In genomic region chr20:58310291-58310782, GRCh38 we compare ENCODE assay signal across 8 cellular contexts. TPM values are rescaled to one million over a fixed set of nuclear protein-coding genes. Genes with fewer than 3 reads are reported as not detected.
DNase-seq lines count a peak whose midpoint lies in the region; ATAC-seq and TF ChIP-seq lines count a peak whose summit lies in the region.

No MANE protein-coding gene starts in this region.

- H3K4me1 Mint-ChIP-seq in naive thymus-derived CD4-positive, alpha-beta T cell, result peaks cover 24 to 84% (median 67%) of the 10 kb centered on the region in 7 donors

- H3K36me3 Mint-ChIP-seq in naive thymus-derived CD4-positive, alpha-beta T cell, result peaks cover 8 to 21% (median 16%) of the 10 kb centered on the region in 5 donors

- H3K36me3 ChIP-seq in GM06990 (ENCODE audit: control insufficient read depth, insufficient read depth, low read length) (peaks cover 9% of the 10 kb centered on the region), colonic mucosa (no peaks in the 10 kb centered on the region)
- peaks cover 0 to 28% (median 0%) of the 10 kb centered on the region in 3 experiments for H3K36me3 ChIP-seq in naive thymus-derived CD4-positive, alpha-beta T cell (ENCODE audit: control insufficient read depth in 2 of 3, insufficient read depth in 3 of 3, low read length in 3 of 3)

- intact Hi-C loops in colonic mucosa (cut with DNase I), result loop anchor here (2.0 kb wide), 1 partner anchor 78 kb away; the partner anchor contains the start of gene VAPB
- intact Hi-C loops in naive thymus-derived CD4-positive, alpha-beta T cell (cut with micrococcal nuclease), result no loop called here

- peak overlapping the region; percentile 90 for H3K27ac ChIP-seq in colonic mucosa
- H3K27ac ChIP-seq in naive thymus-derived CD4-positive, alpha-beta T cell (ENCODE audit: low read depth, low read length), result peak overlapping the region; percentile 99

- peak overlapping the region; percentile 81 to 97 (median 92) for H3K4me3 Mint-ChIP-seq in naive thymus-derived CD4-positive, alpha-beta T cell

- DNase-seq in GM06990 (ENCODE audit: extremely low read depth, insufficient read length) (no peak), NAMALWA (ENCODE audit: low spot score) (peak; percentile 43), colonic mucosa (peak; percentile 19), NCI-H774 (lab: John Stamatoyannopoulos, UW) (no peak), hypothalamus (lab: John Stamatoyannopoulos, UW) (no peak)
- DNase-seq in naive thymus-derived CD4-positive, alpha-beta T cell, result peak in 2 of 9 donors; percentile 16 to 22

- POLR2A ChIA-PET in naive thymus-derived CD4-positive, alpha-beta T cell (lab: Charles Lee), result interaction anchor here (0.6 to 1.6 kb wide), 6 partner anchors 9 to 912 kb away, joined by 3 to 10 read pairs (median 3); partner anchors contain the start of genes ATP5F1E and VAPB

- ATAC-seq in naive thymus-derived CD4-positive, alpha-beta T cell, result no peak
- no peak for ATAC-seq in HG02852 (IDR thresholded peaks at IDR 0.05; ENCODE audit: unreplicated experiment)
- ATAC-seq in HG03139 (IDR thresholded peaks at IDR 0.05; ENCODE audit: unreplicated experiment), result no peak

- peaks cover 11% of the 10 kb centered on the region for H3K4me1 ChIP-seq in colonic mucosa
- H3K4me1 ChIP-seq in naive thymus-derived CD4-positive, alpha-beta T cell (ENCODE audit: control insufficient read depth in 2 of 2, insufficient read depth in 2 of 2, low read length in 2 of 2), result peaks cover 38 to 72% of the 10 kb centered on the region in 2 donors

- no peak for TF ChIP-seq CTCF in GM06990 (IDR thresholded peaks at IDR 0.05; ENCODE audit: insufficient read depth, low read length, poor library complexity, severe bottlenecking)
- no peak for TF ChIP-seq CTCF in colonic mucosa (IDR thresholded peaks at IDR 0.05)

- H3K27me3 ChIP-seq in GM06990 (replicated peaks; ENCODE audit: control insufficient read depth, insufficient read depth, low read length), result no peaks in the 10 kb centered on the region
- H3K27me3 ChIP-seq in colonic mucosa, result no peaks in the 10 kb centered on the region
- no peaks in the 10 kb centered on the region for H3K27me3 ChIP-seq in naive thymus-derived CD4-positive, alpha-beta T cell (ENCODE audit: control insufficient read depth in 2 of 2, insufficient read depth in 2 of 2, low read length in 2 of 2)

- H3K4me3 ChIP-seq in GM06990 (replicated peaks; ENCODE audit: low read depth, low read length) (peak overlapping the region; percentile 87), colonic mucosa (peak overlapping the region; percentile 100)
- peak overlapping the region; percentile 78 for H3K4me3 ChIP-seq in naive thymus-derived CD4-positive, alpha-beta T cell (ENCODE audit: low read length)

- peak overlapping the region; percentile 73 to 97 (median 89) for H3K27ac Mint-ChIP-seq in naive thymus-derived CD4-positive, alpha-beta T cell

- peaks cover 0 to 2% (median 0%) of the 10 kb centered on the region in 11 donors for H3K9me3 Mint-ChIP-seq in naive thymus-derived CD4-positive, alpha-beta T cell

- no peaks in the 10 kb centered on the region for H3K27me3 Mint-ChIP-seq in naive thymus-derived CD4-positive, alpha-beta T cell

- H3K9me3 ChIP-seq in colonic mucosa, result no peaks in the 10 kb centered on the region
- no peaks in the 10 kb centered on the region for H3K9me3 ChIP-seq in naive thymus-derived CD4-positive, alpha-beta T cell (ENCODE audit: control insufficient read depth in 2 of 3, low read length in 3 of 3)

- CTCF ChIA-PET in naive thymus-derived CD4-positive, alpha-beta T cell (lab: Charles Lee), result no interaction called here

- peak overlapping the region; percentile 85 to 99 for H3K9ac ChIP-seq in colonic mucosa (ENCODE audit: low read depth in 2 of 2, low read length in 2 of 2)

RNA-seq across cellular contexts. Expression of gene RAB22A, which starts 0.8 kb away (rescaled TPM):
- 10 to 100 TPM; 17.5 to 22.0 TPM for total RNA-seq in colonic mucosa
- 10 to 100 TPM; 17.3 to 24.7 (median 17.8) TPM for total RNA-seq in naive thymus-derived CD4-positive, alpha-beta T cell
- polyA plus RNA-seq in naive thymus-derived CD4-positive, alpha-beta T cell, result 10 to 100 TPM; 10.4 to 12.2 TPM

Comparison
In these comparisons a context has a peak if more than half of its experiments do, and no peak if none do; other contexts are left out.
1. DNase-seq: peak in NAMALWA (single experiment) and colonic mucosa (single experiment); none in GM06990 (single experiment), NCI-H774 (single experiment) and hypothalamus (0 of 51).
2. Peak in every context shown above with its lines, with median percentiles within 50 percentile points of each other: H3K4me3 ChIP-seq.